8 cellular contexts compared by ENCODE assay signal in genomic region chr12:13211859-13212664, GRCh38. TPM values are rescaled to one million over a fixed set of nuclear protein-coding genes. Genes with fewer than 3 reads are reported as not detected.
DNase-seq lines count a peak whose midpoint lies in the region; ATAC-seq and TF ChIP-seq lines count a peak whose summit lies in the region.

No MANE protein-coding gene starts in this region.

- no peak overlapping the region for H3K4me3 ChIP-seq in coronary artery

- peak; percentile 61 for TF ChIP-seq CTCF in coronary artery (IDR thresholded peaks at IDR 0.05)

- ATAC-seq in HG03139 (IDR thresholded peaks at IDR 0.05; ENCODE audit: unreplicated experiment): no peak

- no peak overlapping the region for H3K27ac ChIP-seq in coronary artery

- DNase-seq in AG20443 (ENCODE audit: low spot score) (peak; percentile 52), H4 (ENCODE audit: low spot score) (peak; percentile 77), NCI-H446 treated with DMSO at 0.1 percent for 48 hours (lab: John Stamatoyannopoulos, UW) (peak; percentile 51), coronary artery (ENCODE audit: low spot score) (no peak), medulla oblongata (ENCODE audit: extremely low spot score) (peak; percentile 92)
- peak; percentile 61 to 73 for DNase-seq in activated CD4-positive, alpha-beta T cell treated with anti-CD3 and anti-CD28 coated beads for 4 hours
- peak; percentile 37 to 38 for DNase-seq in stimulated activated CD8-positive, alpha-beta memory T cell treated with anti-CD3 and anti-CD28 coated beads, Interleukin-2, amount 100 ng/mL, for 1 hour (ENCODE audit: low read depth in 2 of 2)

RNA-seq across cellular contexts. Expression of gene EMP1, which starts 15.5 kb away (rescaled TPM):
- total RNA-seq in H4 (2014; rRNA removed; shearing (Covaris generic)): 44.5 and 97.8 TPM in 2 replicates
